Comparison of ENCODE assay signal across 9 cellular contexts in the genomic region with DNA sequence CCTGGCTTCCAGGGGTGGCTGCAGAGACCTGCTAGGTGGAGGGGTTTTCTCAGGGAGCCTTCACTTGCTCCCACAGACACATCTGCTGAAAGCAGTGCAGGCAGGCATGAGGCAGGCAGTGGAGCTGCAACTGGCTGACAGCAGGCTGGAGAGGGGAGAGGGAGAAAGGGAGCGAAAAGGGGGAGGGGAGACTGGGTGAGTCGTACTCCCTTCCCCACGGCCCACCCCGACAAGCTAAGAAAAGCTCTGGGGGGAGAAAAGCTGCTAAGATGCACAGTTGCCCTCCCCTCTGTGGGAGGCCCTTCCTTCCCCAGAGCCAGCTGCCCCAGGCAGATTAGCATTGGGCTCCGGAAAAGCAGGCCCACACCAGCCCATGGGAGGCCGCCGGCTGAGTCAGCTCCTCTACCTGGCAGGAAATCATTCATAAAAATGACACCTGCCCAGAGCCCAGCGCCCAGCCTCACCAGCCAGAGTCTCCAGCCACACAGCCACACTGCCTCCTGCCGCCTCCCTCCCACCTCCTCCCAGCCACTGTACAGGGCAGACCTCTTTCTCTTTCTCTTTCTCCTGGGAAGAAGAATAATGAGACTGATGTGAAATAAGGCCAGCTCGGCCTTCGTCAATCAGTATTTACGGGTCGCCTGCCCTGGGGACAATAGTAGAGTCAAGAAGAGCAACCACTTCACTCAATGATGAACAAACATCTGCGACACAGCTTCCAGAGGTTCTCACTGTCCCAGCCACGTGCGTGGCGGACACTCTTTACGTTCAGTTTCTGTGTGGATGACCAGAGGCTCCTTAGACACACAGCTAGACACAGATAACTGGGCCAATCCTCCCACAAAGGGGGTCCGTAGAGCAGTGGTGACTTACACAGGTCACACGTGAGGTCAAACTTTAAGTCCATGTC. TPM values are rescaled to one million over a fixed set of nuclear protein-coding genes. Genes with fewer than 3 reads are reported as not detected.
DNase-seq lines count a peak whose midpoint lies in the region; ATAC-seq and TF ChIP-seq lines count a peak whose summit lies in the region.
"Had no signal": no experiment of that assay in that cellular context is flagged by ENCODE, and none has a peak within 500 bp of the region (broad histone marks: within the 10 kb centered on the region; RNA-seq: fewer than 3 reads in every experiment).

No MANE protein-coding gene starts in this region.

- peaks cover 84% of the 10 kb centered on the region for H3K4me1 ChIP-seq in KMS-11 (ENCODE audit: low read depth, poor library complexity, severe bottlenecking)

- H3K27me3 Mint-ChIP-seq in T-helper 17 cell = no peaks in the 10 kb centered on the region
- H3K27me3 Mint-ChIP-seq: central memory CD8-positive, alpha-beta T cell had no signal

- no peak overlapping the region for H3K4me3 ChIP-seq in KMS-11 (IDR thresholded peaks at IDR 0.05; ENCODE audit: insufficient read depth, low read depth, low read length)

- H3K36me3 ChIP-seq in KMS-11 (ENCODE audit: insufficient read depth) = no peaks in the 10 kb centered on the region

- peak overlapping the region; percentile 81 for H3K27ac ChIP-seq in KMS-11

- no peaks in the 10 kb centered on the region for H3K27me3 ChIP-seq in KMS-11 (ENCODE audit: insufficient read depth, low read depth)

- no peaks in the 10 kb centered on the region for H3K9me3 ChIP-seq in T-helper 17 cell (ENCODE audit: control insufficient read depth, low read length, poor library complexity, severe bottlenecking)

- no peak for TF ChIP-seq CTCF in KMS-11 (conservative IDR thresholded peaks at IDR 0.05; ENCODE audit: low read depth, low read length)
- no peak for TF ChIP-seq CTCF in GM10248 (IDR thresholded peaks at IDR 0.05; ENCODE audit: control extremely low read depth, extremely low read depth, low read depth, missing control alignments)

- peak overlapping the region; percentile 51; the same call in 1 of the 2 replicates for H3K9ac ChIP-seq in KMS-11

- H4K20me1 ChIP-seq in KMS-11 (ENCODE audit: insufficient read depth) = no peaks in the 10 kb centered on the region

- peak overlapping the region; percentile 41; the same call in 1 of the 2 replicates for H2AFZ ChIP-seq in KMS-11 (ENCODE audit: low read depth)

- peak overlapping the region; percentile 29 for H3K27ac Mint-ChIP-seq in T-helper 17 cell

- no peak overlapping the region for H3K4me3 Mint-ChIP-seq in T-helper 17 cell
- H3K4me3 Mint-ChIP-seq: central memory CD8-positive, alpha-beta T cell had no signal

- peaks cover 2% of the 10 kb centered on the region for H3K4me1 Mint-ChIP-seq in T-helper 17 cell

- H3K36me3 Mint-ChIP-seq in T-helper 17 cell (ENCODE audit: low read depth) = no peaks in the 10 kb centered on the region

- peak; percentile 66 for DNase-seq in D341Med (ENCODE audit: low spot score)
- DNase-seq in T-helper 17 cell = no peak
- DNase-seq in inferior parietal cortex (ENCODE audit: extremely low spot score) = peak; percentile 33
- DNase-seq in GM10248 (ENCODE audit: extremely low spot score) = no peak
- no peak for DNase-seq in activated T-cell treated with anti-CD3 and anti-CD28 coated beads, Interleukin-2, amount 50 U/mL, for 1 hour

- no peaks in the 10 kb centered on the region for H3K79me2 ChIP-seq in KMS-11 (ENCODE audit: insufficient read depth, low read depth)

- ATAC-seq in T-helper 17 cell (no peak), HG03108 (IDR thresholded peaks at IDR 0.05; ENCODE audit: unreplicated experiment) (no peak), HG03520 (IDR thresholded peaks at IDR 0.05; ENCODE audit: unreplicated experiment) (no peak)

- POLR2A ChIA-PET in GM10248 (lab: Yijun Ruan, JAX) = no interaction called here

- peak overlapping the region; percentile 72 for H3K4me2 ChIP-seq in KMS-11

- CTCF ChIA-PET in GM10248 (lab: Yijun Ruan, JAX) = interaction anchor here (1.1 to 10.4 kb wide), 5 partner anchors 9 to 109 kb away, joined by 3 to 224 read pairs (median 3); no protein-coding TSS in a partner anchor

RNA-seq across cellular contexts. Expression of gene C20orf203, which starts 7.7 kb away (rescaled TPM):
- under 1 TPM; 0.10 to 0.20 TPM for total RNA-seq in T-helper 17 cell

Comparison
In these comparisons a context has a peak if more than half of its experiments do, and no peak if none do; other contexts are left out.
1. DNase-seq: peak in D341Med (single experiment) and inferior parietal cortex (single experiment); none in T-helper 17 cell (0 of 3), GM10248 (single experiment) and activated T-cell treated with anti-CD3 and anti-CD28 coated beads, Interleukin-2, amount 50 U/mL, for 1 hour (single experiment).